In genomic region chr3:104521606-104522336, GRCh38 we compare ENCODE assay signal across 9 cellular contexts.
DNase-seq lines count a peak whose midpoint lies in the region; ATAC-seq, FAIRE-seq and TF ChIP-seq lines count a peak whose summit lies in the region.
"Had no signal": no experiment of that assay in that cellular context is flagged by ENCODE, and none has a peak within 500 bp of the region (broad histone marks: within the 10 kb centered on the region; RNA-seq: fewer than 3 reads in every experiment).

No MANE protein-coding gene starts in this region.

- WGBS in prostate gland = 74% methylated on average over 7 of the region's 7 CpGs

- POLR2A ChIA-PET in GM10248 (lab: Yijun Ruan, JAX) = no interaction called here

- H3K27me3 ChIP-seq in bronchial epithelial cell (ENCODE audit: control insufficient read depth, insufficient read depth, low read length) (no peaks in the 10 kb centered on the region), prostate gland (replicated peaks; ENCODE audit: insufficient read depth) (no peaks in the 10 kb centered on the region)
- H3K27me3 ChIP-seq: SJSA1 had no signal

- H3K36me3 ChIP-seq in bronchial epithelial cell (ENCODE audit: control insufficient read depth, insufficient read depth, low read length) = no peaks in the 10 kb centered on the region
- no peaks in the 10 kb centered on the region for H3K36me3 ChIP-seq in prostate gland
- H3K36me3 ChIP-seq: SJSA1 had no signal

- no peak overlapping the region for H3K27ac ChIP-seq in prostate gland
- H3K27ac ChIP-seq: SJSA1 had no signal

- H3K9me3 ChIP-seq in prostate gland = no peaks in the 10 kb centered on the region
- H3K9me3 ChIP-seq: SJSA1 had no signal

- no peak overlapping the region for H3K4me3 ChIP-seq in bronchial epithelial cell (ENCODE audit: low read depth, low read length)
- no peak overlapping the region for H3K4me3 ChIP-seq in prostate gland
- H3K4me3 ChIP-seq: SJSA1 had no signal

- CTCF ChIA-PET in GM10248 (lab: Yijun Ruan, JAX) = interaction anchor here (1.0 to 1.6 kb wide), 6 partner anchors 10 to 75 kb away, joined by 3 to 6 read pairs (median 3); no protein-coding TSS in a partner anchor

- ATAC-seq in GM18498 (IDR thresholded peaks at IDR 0.05; ENCODE audit: unreplicated experiment) (peak; percentile 43), GM21528 (IDR thresholded peaks at IDR 0.05; ENCODE audit: low FRiP score, unreplicated experiment) (peak; percentile 51), HG03354 (IDR thresholded peaks at IDR 0.05; ENCODE audit: poor library complexity, severe bottlenecking, unreplicated experiment) (peak; percentile 67)

- DNase-seq in bronchial epithelial cell (ENCODE audit: low read depth) (peak; percentile 47), NCI-H82 treated with DMSO at 0.1 percent for 48 hours (lab: John Stamatoyannopoulos, UW; ENCODE audit: unreplicated experiment) (no peak), GM10248 (ENCODE audit: extremely low spot score) (no peak), iPS-NIHi7 (ENCODE audit: extremely low spot score) (no peak), prostate gland (ENCODE audit: low spot score) (no peak)

- no peak for FAIRE-seq in bronchial epithelial cell (lab: Jason Lieb, UNC)

- no peaks in the 10 kb centered on the region for H3K4me1 ChIP-seq in prostate gland (replicated peaks)
- H3K4me1 ChIP-seq: SJSA1 had no signal

- TF ChIP-seq POLR2A in prostate gland (IDR thresholded peaks at IDR 0.05) = no peak

- intact Hi-C loops in prostate gland (cut with DNase I) = no loop called here

- no peak for TF ChIP-seq CTCF in bronchial epithelial cell (IDR thresholded peaks at IDR 0.05; ENCODE audit: insufficient read depth, low read length, severe bottlenecking)
- no peak for TF ChIP-seq CTCF in GM10248 (IDR thresholded peaks at IDR 0.05; ENCODE audit: control extremely low read depth, extremely low read depth, low read depth, missing control alignments)
- TF ChIP-seq CTCF in prostate gland (IDR thresholded peaks at IDR 0.05) = no peak
